Comparison of ENCODE assay signal across 1 cellular context in the genomic region with DNA sequence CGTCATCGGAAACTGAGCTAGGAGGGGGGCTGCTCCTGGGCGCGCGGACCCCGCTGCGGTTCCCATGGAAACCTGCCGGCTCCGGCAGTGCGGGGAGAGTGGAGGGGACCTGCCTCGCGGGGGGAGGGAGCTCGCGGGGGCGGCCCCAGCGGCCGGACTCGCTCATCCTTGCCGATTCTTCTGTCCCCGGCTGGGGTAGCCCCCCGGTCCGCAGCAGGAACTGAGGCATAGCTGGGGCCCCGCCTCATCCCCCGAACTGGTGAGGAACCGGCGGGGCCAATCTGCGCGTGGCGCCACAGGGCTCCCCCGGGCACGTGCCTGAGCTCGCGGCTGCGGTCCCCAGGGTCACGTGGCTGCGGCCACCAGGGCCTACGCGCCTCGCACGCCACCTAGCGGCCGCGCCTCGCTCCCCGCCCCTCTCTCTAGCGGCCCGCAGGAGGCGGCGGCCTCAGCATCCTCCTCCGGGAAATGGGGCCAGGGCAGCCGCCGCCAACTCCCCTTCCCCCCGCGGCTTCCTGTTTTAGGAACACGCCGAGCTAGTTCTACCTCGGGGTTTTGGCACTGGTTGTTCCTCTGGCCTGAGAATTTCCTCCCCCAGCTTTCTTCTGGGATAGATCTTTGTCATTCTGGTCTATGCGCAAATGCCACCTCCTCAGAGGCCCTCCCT.
TF ChIP-seq lines count a peak whose summit lies in the region.

No MANE protein-coding gene starts in this region.

TF ChIP-seq in K562, 482 proteins besides CTCF, POLR2A, EP300 and RAD21 (continued from another document and continues in another):
- TF ChIP-seq ZBTB26 (CRISPR knock-in tag; IDR thresholded peaks at IDR 0.05): no peak
- TF ChIP-seq CEBPB (tag; IDR thresholded peaks at IDR 0.05): no peak
- TF ChIP-seq, protein P1, sequence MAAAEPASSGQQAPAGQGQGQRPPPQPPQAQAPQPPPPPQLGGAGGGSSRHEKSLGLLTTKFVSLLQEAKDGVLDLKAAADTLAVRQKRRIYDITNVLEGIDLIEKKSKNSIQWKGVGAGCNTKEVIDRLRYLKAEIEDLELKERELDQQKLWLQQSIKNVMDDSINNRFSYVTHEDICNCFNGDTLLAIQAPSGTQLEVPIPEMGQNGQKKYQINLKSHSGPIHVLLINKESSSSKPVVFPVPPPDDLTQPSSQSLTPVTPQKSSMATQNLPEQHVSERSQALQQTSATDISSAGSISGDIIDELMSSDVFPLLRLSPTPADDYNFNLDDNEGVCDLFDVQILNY (CRISPR knock-in tag; IDR thresholded peaks at IDR 0.05): peak; percentile 99
- TF ChIP-seq FOXK2 (conservative IDR thresholded peaks at IDR 0.05 in 1 of 2, IDR thresholded peaks at IDR 0.05 in 1 of 2; ENCODE audit: low read depth in 2 of 2): peak in 1 of 2 experiments; percentile 69; a peak in 1 of 4 replicates
- no peak for TF ChIP-seq ZNF316 (IDR thresholded peaks at IDR 0.05)
- TF ChIP-seq MED1 (CRISPR knock-in tag; IDR thresholded peaks at IDR 0.05; ENCODE audit: borderline replicate concordance): 0 out of 2 replicates have a peak, but pooled peaks have one; percentile 77
- no peak for TF ChIP-seq ZFP1 (CRISPR knock-in tag; IDR thresholded peaks at IDR 0.05)
- TF ChIP-seq NFIX (CRISPR knock-in tag; IDR thresholded peaks at IDR 0.05; ENCODE audit: low read depth): no peak
- TF ChIP-seq ZEB2 (IDR thresholded peaks at IDR 0.05): 0 out of 2 replicates have a peak, but pooled peaks have one; percentile 37
- peak in 2 of 3 experiments; percentile 40 to 68 for TF ChIP-seq YY1 (IDR thresholded peaks at IDR 0.05; ENCODE audit: borderline replicate concordance in 1 of 3, control insufficient read depth in 1 of 3, extremely low read depth in 1 of 3, insufficient read depth in 3 of 3, insufficient read length in 1 of 3, insufficient replicate concordance in 2 of 3, low read depth in 1 of 3, low read length in 2 of 3)
- TF ChIP-seq HDAC2 (IDR thresholded peaks at IDR 0.05): 0 out of 2 replicates have a peak, but pooled peaks have one; percentile 34
- TF ChIP-seq BCL6 (CRISPR knock-in tag; IDR thresholded peaks at IDR 0.05): no peak
- peak in 1 of 2 experiments; percentile 80; a peak in 1 of 4 replicates for TF ChIP-seq MLX (CRISPR knock-in tag; conservative IDR thresholded peaks at IDR 0.05)
- no peak for TF ChIP-seq ZNF175 (CRISPR knock-in tag; IDR thresholded peaks at IDR 0.05; ENCODE audit: low read depth)
- TF ChIP-seq, protein P2, sequence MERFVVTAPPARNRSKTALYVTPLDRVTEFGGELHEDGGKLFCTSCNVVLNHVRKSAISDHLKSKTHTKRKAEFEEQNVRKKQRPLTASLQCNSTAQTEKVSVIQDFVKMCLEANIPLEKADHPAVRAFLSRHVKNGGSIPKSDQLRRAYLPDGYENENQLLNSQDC (CRISPR knock-in tag; IDR thresholded peaks at IDR 0.05): peak; percentile 13; the same call in 1 of the 2 replicates
- TF ChIP-seq FOXA1 (IDR thresholded peaks at IDR 0.05; ENCODE audit: borderline replicate concordance): no peak
- no peak for TF ChIP-seq HNRNPUL1 (IDR thresholded peaks at IDR 0.05; ENCODE audit: low read length)
- peak; percentile 42 for TF ChIP-seq PHF20 (IDR thresholded peaks at IDR 0.05; ENCODE audit: partially characterized antibody)
- TF ChIP-seq ERF (CRISPR knock-in tag; IDR thresholded peaks at IDR 0.05): peak; percentile 72; the same call in 1 of the 2 replicates
- TF ChIP-seq HDGF (IDR thresholded peaks at IDR 0.05): no peak
- TF ChIP-seq, protein P3, sequence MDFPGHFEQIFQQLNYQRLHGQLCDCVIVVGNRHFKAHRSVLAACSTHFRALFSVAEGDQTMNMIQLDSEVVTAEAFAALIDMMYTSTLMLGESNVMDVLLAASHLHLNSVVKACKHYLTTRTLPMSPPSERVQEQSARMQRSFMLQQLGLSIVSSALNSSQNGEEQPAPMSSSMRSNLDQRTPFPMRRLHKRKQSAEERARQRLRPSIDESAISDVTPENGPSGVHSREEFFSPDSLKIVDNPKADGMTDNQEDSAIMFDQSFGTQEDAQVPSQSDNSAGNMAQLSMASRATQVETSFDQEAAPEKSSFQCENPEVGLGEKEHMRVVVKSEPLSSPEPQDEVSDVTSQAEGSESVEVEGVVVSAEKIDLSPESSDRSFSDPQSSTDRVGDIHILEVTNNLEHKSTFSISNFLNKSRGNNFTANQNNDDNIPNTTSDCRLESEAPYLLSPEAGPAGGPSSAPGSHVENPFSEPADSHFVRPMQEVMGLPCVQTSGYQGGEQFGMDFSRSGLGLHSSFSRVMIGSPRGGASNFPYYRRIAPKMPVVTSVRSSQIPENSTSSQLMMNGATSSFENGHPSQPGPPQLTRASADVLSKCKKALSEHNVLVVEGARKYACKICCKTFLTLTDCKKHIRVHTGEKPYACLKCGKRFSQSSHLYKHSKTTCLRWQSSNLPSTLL (IDR thresholded peaks at IDR 0.05): 0 out of 2 replicates have a peak, but pooled peaks have one; percentile 62
- peak; percentile 36 for TF ChIP-seq TBP (optimal IDR thresholded peaks at IDR 0.05; ENCODE audit: low read depth, low read length)
- peak in 1 of 2 experiments; percentile 75; a peak in 2 of 4 replicates for TF ChIP-seq MLLT1 (IDR thresholded peaks at IDR 0.05)
- peak; percentile 78 to 95; a peak in 3 of 4 replicates for TF ChIP-seq RCOR1 (IDR thresholded peaks at IDR 0.05; ENCODE audit: borderline replicate concordance in 1 of 2, low read depth in 2 of 2, low read length in 2 of 2)
- TF ChIP-seq GATA2 (CRISPR knock-in tag; IDR thresholded peaks at IDR 0.05): no peak
- TF ChIP-seq GABPB1 (CRISPR knock-in tag; IDR thresholded peaks at IDR 0.05): peak; percentile 89
- TF ChIP-seq CREM (IDR thresholded peaks at IDR 0.05; ENCODE audit: low read depth): peak; percentile 72
- TF ChIP-seq PRPF4 (IDR thresholded peaks at IDR 0.05; ENCODE audit: insufficient read depth, low read depth, low read length, poor library complexity, severe bottlenecking): no peak
- TF ChIP-seq, protein P4, sequence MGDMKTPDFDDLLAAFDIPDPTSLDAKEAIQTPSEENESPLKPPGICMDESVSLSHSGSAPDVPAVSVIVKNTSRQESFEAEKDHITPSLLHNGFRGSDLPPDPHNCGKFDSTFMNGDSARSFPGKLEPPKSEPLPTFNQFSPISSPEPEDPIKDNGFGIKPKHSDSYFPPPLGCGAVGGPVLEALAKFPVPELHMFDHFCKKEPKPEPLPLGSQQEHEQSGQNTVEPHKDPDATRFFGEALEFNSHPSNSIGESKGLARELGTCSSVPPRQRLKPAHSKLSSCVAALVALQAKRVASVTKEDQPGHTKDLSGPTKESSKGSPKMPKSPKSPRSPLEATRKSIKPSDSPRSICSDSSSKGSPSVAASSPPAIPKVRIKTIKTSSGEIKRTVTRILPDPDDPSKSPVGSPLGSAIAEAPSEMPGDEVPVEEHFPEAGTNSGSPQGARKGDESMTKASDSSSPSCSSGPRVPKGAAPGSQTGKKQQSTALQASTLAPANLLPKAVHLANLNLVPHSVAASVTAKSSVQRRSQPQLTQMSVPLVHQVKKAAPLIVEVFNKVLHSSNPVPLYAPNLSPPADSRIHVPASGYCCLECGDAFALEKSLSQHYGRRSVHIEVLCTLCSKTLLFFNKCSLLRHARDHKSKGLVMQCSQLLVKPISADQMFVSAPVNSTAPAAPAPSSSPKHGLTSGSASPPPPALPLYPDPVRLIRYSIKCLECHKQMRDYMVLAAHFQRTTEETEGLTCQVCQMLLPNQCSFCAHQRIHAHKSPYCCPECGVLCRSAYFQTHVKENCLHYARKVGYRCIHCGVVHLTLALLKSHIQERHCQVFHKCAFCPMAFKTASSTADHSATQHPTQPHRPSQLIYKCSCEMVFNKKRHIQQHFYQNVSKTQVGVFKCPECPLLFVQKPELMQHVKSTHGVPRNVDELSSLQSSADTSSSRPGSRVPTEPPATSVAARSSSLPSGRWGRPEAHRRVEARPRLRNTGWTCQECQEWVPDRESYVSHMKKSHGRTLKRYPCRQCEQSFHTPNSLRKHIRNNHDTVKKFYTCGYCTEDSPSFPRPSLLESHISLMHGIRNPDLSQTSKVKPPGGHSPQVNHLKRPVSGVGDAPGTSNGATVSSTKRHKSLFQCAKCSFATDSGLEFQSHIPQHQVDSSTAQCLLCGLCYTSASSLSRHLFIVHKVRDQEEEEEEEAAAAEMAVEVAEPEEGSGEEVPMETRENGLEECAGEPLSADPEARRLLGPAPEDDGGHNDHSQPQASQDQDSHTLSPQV (IDR thresholded peaks at IDR 0.05): no peak
- 0 out of 2 replicates have a peak, but pooled peaks have one; percentile 18 for TF ChIP-seq ZNF780A (CRISPR knock-in tag; IDR thresholded peaks at IDR 0.05)
- no peak for TF ChIP-seq ZNF3 (CRISPR knock-in tag; IDR thresholded peaks at IDR 0.05)
- TF ChIP-seq ZKSCAN1 (IDR thresholded peaks at IDR 0.05; ENCODE audit: low read depth, low read length): peak; percentile 66
- TF ChIP-seq, protein P5, sequence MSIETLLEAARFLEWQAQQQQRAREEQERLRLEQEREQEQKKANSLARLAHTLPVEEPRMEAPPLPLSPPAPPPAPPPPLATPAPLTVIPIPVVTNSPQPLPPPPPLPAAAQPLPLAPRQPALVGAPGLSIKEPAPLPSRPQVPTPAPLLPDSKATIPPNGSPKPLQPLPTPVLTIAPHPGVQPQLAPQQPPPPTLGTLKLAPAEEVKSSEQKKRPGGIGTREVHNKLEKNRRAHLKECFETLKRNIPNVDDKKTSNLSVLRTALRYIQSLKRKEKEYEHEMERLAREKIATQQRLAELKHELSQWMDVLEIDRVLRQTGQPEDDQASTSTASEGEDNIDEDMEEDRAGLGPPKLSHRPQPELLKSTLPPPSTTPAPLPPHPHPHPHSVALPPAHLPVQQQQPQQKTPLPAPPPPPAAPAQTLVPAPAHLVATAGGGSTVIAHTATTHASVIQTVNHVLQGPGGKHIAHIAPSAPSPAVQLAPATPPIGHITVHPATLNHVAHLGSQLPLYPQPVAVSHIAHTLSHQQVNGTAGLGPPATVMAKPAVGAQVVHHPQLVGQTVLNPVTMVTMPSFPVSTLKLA (conservative IDR thresholded peaks at IDR 0.05): peak; percentile 98 to 99
- no peak for TF ChIP-seq CSDE1 (IDR thresholded peaks at IDR 0.05)
- TF ChIP-seq, protein P6, sequence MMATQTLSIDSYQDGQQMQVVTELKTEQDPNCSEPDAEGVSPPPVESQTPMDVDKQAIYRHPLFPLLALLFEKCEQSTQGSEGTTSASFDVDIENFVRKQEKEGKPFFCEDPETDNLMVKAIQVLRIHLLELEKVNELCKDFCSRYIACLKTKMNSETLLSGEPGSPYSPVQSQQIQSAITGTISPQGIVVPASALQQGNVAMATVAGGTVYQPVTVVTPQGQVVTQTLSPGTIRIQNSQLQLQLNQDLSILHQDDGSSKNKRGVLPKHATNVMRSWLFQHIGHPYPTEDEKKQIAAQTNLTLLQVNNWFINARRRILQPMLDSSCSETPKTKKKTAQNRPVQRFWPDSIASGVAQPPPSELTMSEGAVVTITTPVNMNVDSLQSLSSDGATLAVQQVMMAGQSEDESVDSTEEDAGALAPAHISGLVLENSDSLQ (IDR thresholded peaks at IDR 0.05): no peak
- TF ChIP-seq NBN (IDR thresholded peaks at IDR 0.05; ENCODE audit: low read depth): no peak
- no peak for TF ChIP-seq DDX20 (tag; IDR thresholded peaks at IDR 0.05; ENCODE audit: low read depth)
- peak; percentile 28 for TF ChIP-seq CHD4 (IDR thresholded peaks at IDR 0.05; ENCODE audit: insufficient read depth, insufficient replicate concordance, low read depth, low read length, poor library complexity, severe bottlenecking)
- TF ChIP-seq, protein P7, sequence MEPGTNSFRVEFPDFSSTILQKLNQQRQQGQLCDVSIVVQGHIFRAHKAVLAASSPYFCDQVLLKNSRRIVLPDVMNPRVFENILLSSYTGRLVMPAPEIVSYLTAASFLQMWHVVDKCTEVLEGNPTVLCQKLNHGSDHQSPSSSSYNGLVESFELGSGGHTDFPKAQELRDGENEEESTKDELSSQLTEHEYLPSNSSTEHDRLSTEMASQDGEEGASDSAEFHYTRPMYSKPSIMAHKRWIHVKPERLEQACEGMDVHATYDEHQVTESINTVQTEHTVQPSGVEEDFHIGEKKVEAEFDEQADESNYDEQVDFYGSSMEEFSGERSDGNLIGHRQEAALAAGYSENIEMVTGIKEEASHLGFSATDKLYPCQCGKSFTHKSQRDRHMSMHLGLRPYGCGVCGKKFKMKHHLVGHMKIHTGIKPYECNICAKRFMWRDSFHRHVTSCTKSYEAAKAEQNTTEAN (CRISPR knock-in tag; IDR thresholded peaks at IDR 0.05): peak; percentile 91; the same call in 1 of the 2 replicates
- no peak for TF ChIP-seq EZH2 (IDR thresholded peaks at IDR 0.05; ENCODE audit: borderline replicate concordance, low read depth, low read length)
- peak; percentile 98 for TF ChIP-seq NR3C1 (CRISPR knock-in tag; IDR thresholded peaks at IDR 0.05)
- TF ChIP-seq CTBP1 (IDR thresholded peaks at IDR 0.05; ENCODE audit: borderline replicate concordance): peak; percentile 70
- TF ChIP-seq ETS2 (tag; IDR thresholded peaks at IDR 0.05; ENCODE audit: borderline replicate concordance, poor library complexity, severe bottlenecking): no peak
- no peak for TF ChIP-seq ZFP30 (CRISPR knock-in tag; IDR thresholded peaks at IDR 0.05; ENCODE audit: borderline replicate concordance)
- no peak for TF ChIP-seq NCOA6 (IDR thresholded peaks at IDR 0.05)
